8 cellular contexts compared by ENCODE assay signal in the genomic region with DNA sequence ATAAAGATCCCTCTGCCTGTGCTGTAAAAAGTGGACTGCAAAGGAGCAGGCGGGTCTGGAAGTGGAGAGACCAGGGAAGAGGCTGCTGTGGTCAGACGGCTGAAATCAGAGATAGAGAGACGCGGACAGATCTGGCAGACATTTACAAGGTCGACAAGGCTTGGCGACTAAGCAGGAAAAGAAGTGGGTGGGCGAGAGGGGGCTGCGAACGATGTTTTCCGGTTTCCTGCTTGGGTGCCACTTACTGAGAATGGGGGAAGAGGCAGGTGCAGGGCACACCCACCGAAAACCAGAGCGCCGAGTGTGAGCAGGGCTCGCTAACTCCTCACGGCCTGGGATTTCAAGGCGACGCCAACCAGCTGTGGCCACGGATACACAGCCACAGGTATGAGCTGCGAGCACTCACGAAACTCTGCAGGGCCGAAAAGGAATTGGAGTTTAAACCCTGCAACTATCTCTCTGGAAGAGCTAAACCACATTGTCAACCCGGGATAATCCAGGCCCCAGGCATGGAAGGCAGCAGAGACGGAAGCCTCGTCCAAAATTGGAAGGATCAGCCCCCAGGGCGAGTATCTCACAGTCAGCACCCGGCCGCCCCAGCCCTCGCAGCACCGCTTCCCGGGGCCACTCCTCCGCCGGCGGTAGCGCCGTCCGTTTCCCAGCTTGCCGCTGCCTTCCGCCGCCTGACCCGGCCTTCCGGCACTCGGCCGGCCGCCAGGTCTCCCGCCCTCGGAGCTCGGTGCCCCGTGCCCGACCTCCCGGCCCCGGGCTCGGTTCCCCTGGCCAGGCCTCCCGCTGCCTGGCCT. TPM values are rescaled to one million over a fixed set of nuclear protein-coding genes. Genes with fewer than 3 reads are reported as not detected.
A peak's percentile ranks its signal among the peaks of the same experiment; 100 is the strongest.
DNase-seq lines count a peak whose midpoint lies in the region; ATAC-seq and TF ChIP-seq lines count a peak whose summit lies in the region.

No MANE protein-coding gene starts in this region.

- intact Hi-C loops in Right ventricle myocardium inferior (cut with DNase I) = loop anchor here (2.0 to 5.0 kb wide), 5 partner anchors 86 to 381 kb away; a partner anchor contains a TSS

- in situ Hi-C loops in ACHN (cut with HindIII; ENCODE audit: low pct_ligation_motif_present, low pct_unique_long_range_greater_than_20kb, low sequenced_read_pairs) = no loop called here

- no peaks in the 10 kb centered on the region for H3K9me3 Mint-ChIP-seq in activated naive CD8-positive, alpha-beta T cell (ENCODE audit: low read depth)
- H3K9me3 Mint-ChIP-seq in osteocyte (ENCODE audit: unreplicated experiment) = no peaks in the 10 kb centered on the region

- H3K36me3 Mint-ChIP-seq in activated naive CD8-positive, alpha-beta T cell = peaks cover 12% of the 10 kb centered on the region
- H3K36me3 Mint-ChIP-seq in osteocyte (ENCODE audit: unreplicated experiment) = peaks cover 2% of the 10 kb centered on the region

- ATAC-seq in GM18858 (IDR thresholded peaks at IDR 0.05; ENCODE audit: unreplicated experiment) (peak; percentile 1), HG03095 (IDR thresholded peaks at IDR 0.05; ENCODE audit: unreplicated experiment) (peak; percentile 28), RWPE2 (ENCODE audit: low read depth) (peak; percentile 47), Right ventricle myocardium inferior (peak; percentile 53)

- H3K4me1 Mint-ChIP-seq in activated naive CD8-positive, alpha-beta T cell (ENCODE audit: low read depth) = peaks cover 54% of the 10 kb centered on the region
- H3K4me1 Mint-ChIP-seq in osteocyte (ENCODE audit: unreplicated experiment) = peaks cover 68% of the 10 kb centered on the region

- peaks cover 15% of the 10 kb centered on the region for H3K36me3 ChIP-seq in RWPE2 (ENCODE audit: low read depth)
- no peaks in the 10 kb centered on the region for H3K36me3 ChIP-seq in urinary bladder (ENCODE audit: insufficient read depth)

- H3K4me3 Mint-ChIP-seq in activated naive CD8-positive, alpha-beta T cell = peak overlapping the region; percentile 97
- H3K4me3 Mint-ChIP-seq in osteocyte (ENCODE audit: unreplicated experiment) = peak overlapping the region; percentile 86

- H3K9me3 ChIP-seq in RWPE2 (ENCODE audit: severe bottlenecking) = no peaks in the 10 kb centered on the region

- DNase-seq in ACHN = peak; percentile 51
- no peak for DNase-seq in RWPE2 (ENCODE audit: low spot score)
- peak; percentile 83 for DNase-seq in Right ventricle myocardium inferior (ENCODE audit: missing footprints)
- DNase-seq in osteocyte (ENCODE audit: extremely low spot score, unreplicated experiment) = no peak

- H3K27ac Mint-ChIP-seq in activated naive CD8-positive, alpha-beta T cell = peak overlapping the region; percentile 94
- peak overlapping the region; percentile 89 for H3K27ac Mint-ChIP-seq in osteocyte (ENCODE audit: unreplicated experiment)

- H3K4me1 ChIP-seq in RWPE2 (ENCODE audit: insufficient read depth, poor library complexity, severe bottlenecking) (peaks cover 13% of the 10 kb centered on the region), urinary bladder (ENCODE audit: insufficient read depth) (peaks cover 2% of the 10 kb centered on the region)

- H3K4me3 ChIP-seq in RWPE2 (ENCODE audit: severe bottlenecking) (peak overlapping the region; percentile 96), urinary bladder (ENCODE audit: low read depth, low read length) (peak overlapping the region; percentile 84)

- peak overlapping the region; percentile 70 for H3K27ac ChIP-seq in RWPE2 (ENCODE audit: poor library complexity, severe bottlenecking)
- H3K27ac ChIP-seq in urinary bladder (ENCODE audit: low read depth) = peak overlapping the region; percentile 98

- H3K27me3 Mint-ChIP-seq in activated naive CD8-positive, alpha-beta T cell = no peaks in the 10 kb centered on the region
- no peaks in the 10 kb centered on the region for H3K27me3 Mint-ChIP-seq in osteocyte (ENCODE audit: unreplicated experiment)

- no peaks in the 10 kb centered on the region for H3K27me3 ChIP-seq in RWPE2 (ENCODE audit: insufficient read depth, poor library complexity, severe bottlenecking)

- under 1% methylated on average over 53 of the region's 53 CpGs for WGBS in urinary bladder

- no peak for TF ChIP-seq CTCF in RWPE2 (IDR thresholded peaks at IDR 0.05; ENCODE audit: poor library complexity, severe bottlenecking)
- no peak for TF ChIP-seq CTCF in osteocyte (IDR thresholded peaks at IDR 0.05)

RNA-seq across cellular contexts. Expression of a gene that starts 0.8 kb away (rescaled TPM):
- total RNA-seq in Right ventricle myocardium inferior (10.4 TPM), osteocyte (28.2 and 33.3 TPM in 2 replicates), urinary bladder (42.8 TPM)
- polyA plus RNA-seq in urinary bladder = 15.1 TPM

RNA-seq across cellular contexts. Expression of a gene that starts 1.1 kb away (rescaled TPM):
- total RNA-seq in Right ventricle myocardium inferior = 10.8 TPM
- total RNA-seq in osteocyte = 13.2 and 17.5 TPM in 2 replicates
- 51.3 TPM for total RNA-seq in urinary bladder
- polyA plus RNA-seq in urinary bladder = 12.7 TPM

Comparison
In these comparisons a context has a peak if more than half of its experiments do, and no peak if none do; other contexts are left out.
1. DNase-seq: peak in ACHN (single experiment) and Right ventricle myocardium inferior (single experiment); none in RWPE2 (single experiment) and osteocyte (single experiment).
2. ATAC-seq: peak in every context shown above with its lines; median percentile 53 in Right ventricle myocardium inferior; 47 in RWPE2; 28 in HG03095; 1 in GM18858.